14 cellular contexts compared by ENCODE assay signal in genomic region chr3:37024820-37025405, GRCh38. TPM values are rescaled to one million over a fixed set of nuclear protein-coding genes. Genes with fewer than 3 reads are reported as not detected.
A peak's percentile ranks its signal among the peaks of the same experiment; 100 is the strongest.
DNase-seq lines count a peak whose midpoint lies in the region; ATAC-seq and TF ChIP-seq lines count a peak whose summit lies in the region.
"Had no signal": no experiment of that assay in that cellular context is flagged by ENCODE, and none has a peak within 500 bp of the region (broad histone marks: within the 10 kb centered on the region; RNA-seq: fewer than 3 reads in every experiment).

No MANE protein-coding gene starts in this region.

- no peaks in the 10 kb centered on the region for H3K9me3 ChIP-seq in thyroid gland
- H3K9me3 ChIP-seq: adrenal gland, colonic mucosa had no signal

- H3K4me1 ChIP-seq in thyroid gland = peaks cover 37 to 48% of the 10 kb centered on the region in 2 donors
- H3K4me1 ChIP-seq: colonic mucosa had no signal

- no peaks in the 10 kb centered on the region for H3K27me3 ChIP-seq in thyroid gland
- H3K27me3 ChIP-seq: adrenal gland, colonic mucosa had no signal

- peak overlapping the region in 2 of 3 donors; percentile 81 to 94 for H3K27ac ChIP-seq in thyroid gland
- H3K27ac ChIP-seq: adrenal gland, colonic mucosa had no signal

- POLR2A ChIA-PET in activated naive CD8-positive, alpha-beta T cell treated with anti-CD3 and anti-CD28 coated beads, Interleukin-2, amount 10 ng/mL, durations not matched to agents 7 days and 5 days (lab: Charles Lee) = interaction anchor here (1.1 kb wide), 1 partner anchor 10 kb away, joined by 3 read pairs; no protein-coding TSS in a partner anchor
- POLR2A ChIA-PET in T-cell (lab: Charles Lee) = interaction anchor here in 1 of 2 donors (0.6 to 1.0 kb wide), 3 partner anchors 14 to 111 kb away, joined by 3 to 5 read pairs (median 4); partner anchors contain the start of genes EPM2AIP1 and MLH1

- CTCF ChIA-PET in T-cell (lab: Charles Lee) = interaction anchor here (0.8 to 2.0 kb wide), 9 partner anchors 16 to 232 kb away, joined by 3 to 10 read pairs (median 5); no protein-coding TSS in a partner anchor

- intact Hi-C loops in thyroid gland (cut with DNase I) = loop anchor here (10.0 kb wide), 1 partner anchor 190 kb away; no protein-coding TSS in a partner anchor

- no peaks in the 10 kb centered on the region for H3K27me3 Mint-ChIP-seq in activated naive CD8-positive, alpha-beta T cell treated with anti-CD3 and anti-CD28 coated beads, Interleukin-2, amount 10 ng/mL, durations not matched to agents 7 days and 5 days
- no peaks in the 10 kb centered on the region for H3K27me3 Mint-ChIP-seq in activated naive CD8-positive, alpha-beta T cell treated with anti-CD3 and anti-CD28 coated beads for 36 hours
- no peaks in the 10 kb centered on the region for H3K27me3 Mint-ChIP-seq in T-cell

- H3K36me3 ChIP-seq in thyroid gland = peaks cover 14 to 19% of the 10 kb centered on the region in 2 donors
- H3K36me3 ChIP-seq: colonic mucosa had no signal

- ATAC-seq in activated naive CD8-positive, alpha-beta T cell treated with anti-CD3 and anti-CD28 coated beads, Interleukin-2, amount 10 ng/mL, durations not matched to agents 7 days and 5 days (ENCODE audit: low read depth) = no peak
- peak; percentile 49 for ATAC-seq in HG03460 (IDR thresholded peaks at IDR 0.05; ENCODE audit: unreplicated experiment)
- no peak for ATAC-seq in T-cell (replicated peaks in 1 of 4)
- no peak for ATAC-seq in GM19035 (IDR thresholded peaks at IDR 0.05; ENCODE audit: unreplicated experiment)

- H3K4me3 Mint-ChIP-seq in activated naive CD8-positive, alpha-beta T cell treated with anti-CD3 and anti-CD28 coated beads, Interleukin-2, amount 10 ng/mL, durations not matched to agents 7 days and 5 days = no peak overlapping the region
- H3K4me3 Mint-ChIP-seq in activated naive CD8-positive, alpha-beta T cell treated with anti-CD3 and anti-CD28 coated beads for 36 hours = no peak overlapping the region
- H3K4me3 Mint-ChIP-seq in T-cell = no peak overlapping the region

- H3K4me3 ChIP-seq in thyroid gland (replicated peaks in 1 of 3) = no peak overlapping the region
- H3K4me3 ChIP-seq: adrenal gland, colonic mucosa had no signal

- 95 to 97% methylated on average over 3 of the region's 3 CpGs for WGBS in thyroid gland, 2 donors

- no peak for DNase-seq in activated naive CD8-positive, alpha-beta T cell treated with anti-CD3 and anti-CD28 coated beads, Interleukin-2, amount 10 ng/mL, durations not matched to agents 7 days and 5 days
- DNase-seq in activated naive CD8-positive, alpha-beta T cell treated with anti-CD3 and anti-CD28 coated beads for 36 hours = no peak
- peak; percentile 95 for DNase-seq in SIG-M5 treated with dmso at 0.1 percent for 504 hours (lab: John Stamatoyannopoulos, UW; ENCODE audit: unreplicated experiment)
- no peak for DNase-seq in thyroid gland
- no peak for DNase-seq in T-cell
- no peak for DNase-seq in AG08396 (ENCODE audit: low spot score)
- DNase-seq: colonic mucosa; DMS153; NCI-H1092; NCI-H345; stimulated activated CD4-positive, alpha-beta T cell treated with anti-CD3 and anti-CD28 coated beads, Interleukin-12 subunit alpha, Interleukin-12 subunit beta, amount 100 ng/mL, for 4 hours had no signal

- H3K36me3 Mint-ChIP-seq in activated naive CD8-positive, alpha-beta T cell treated with anti-CD3 and anti-CD28 coated beads, Interleukin-2, amount 10 ng/mL, durations not matched to agents 7 days and 5 days = peaks cover 53% of the 10 kb centered on the region
- peaks cover 42% of the 10 kb centered on the region for H3K36me3 Mint-ChIP-seq in activated naive CD8-positive, alpha-beta T cell treated with anti-CD3 and anti-CD28 coated beads for 36 hours
- peaks cover 65% of the 10 kb centered on the region for H3K36me3 Mint-ChIP-seq in T-cell

- TF ChIP-seq POLR2A in thyroid gland (IDR thresholded peaks at IDR 0.05) = no peak

- TF ChIP-seq CTCF in thyroid gland (IDR thresholded peaks at IDR 0.05) = no peak

- no peaks in the 10 kb centered on the region for H3K9me3 Mint-ChIP-seq in activated naive CD8-positive, alpha-beta T cell treated with anti-CD3 and anti-CD28 coated beads, Interleukin-2, amount 10 ng/mL, durations not matched to agents 7 days and 5 days
- no peaks in the 10 kb centered on the region for H3K9me3 Mint-ChIP-seq in activated naive CD8-positive, alpha-beta T cell treated with anti-CD3 and anti-CD28 coated beads for 36 hours
- H3K9me3 Mint-ChIP-seq in T-cell = no peaks in the 10 kb centered on the region

- H3K27ac Mint-ChIP-seq in activated naive CD8-positive, alpha-beta T cell treated with anti-CD3 and anti-CD28 coated beads, Interleukin-2, amount 10 ng/mL, durations not matched to agents 7 days and 5 days = peak overlapping the region; percentile 41
- no peak overlapping the region for H3K27ac Mint-ChIP-seq in activated naive CD8-positive, alpha-beta T cell treated with anti-CD3 and anti-CD28 coated beads for 36 hours
- H3K27ac Mint-ChIP-seq in T-cell = no peak overlapping the region

- peaks cover 10% of the 10 kb centered on the region for H3K4me1 Mint-ChIP-seq in activated naive CD8-positive, alpha-beta T cell treated with anti-CD3 and anti-CD28 coated beads, Interleukin-2, amount 10 ng/mL, durations not matched to agents 7 days and 5 days
- peaks cover 5% of the 10 kb centered on the region for H3K4me1 Mint-ChIP-seq in activated naive CD8-positive, alpha-beta T cell treated with anti-CD3 and anti-CD28 coated beads for 36 hours
- peaks cover 0 to 16% (median 0%) of the 10 kb centered on the region in 3 donors for H3K4me1 Mint-ChIP-seq in T-cell

RNA-seq across cellular contexts. Expression of gene MLH1, which starts 31.6 kb away (rescaled TPM):
- 10 to 100 TPM; 52.3 to 54.0 TPM for total RNA-seq in activated naive CD8-positive, alpha-beta T cell treated with anti-CD3 and anti-CD28 coated beads, Interleukin-2, amount 10 ng/mL, durations not matched to agents 7 days and 5 days
- 10 to 100 TPM; 82.3 to 83.7 TPM for total RNA-seq in activated naive CD8-positive, alpha-beta T cell treated with anti-CD3 and anti-CD28 coated beads for 36 hours
- total RNA-seq in thyroid gland = 10 to 100 TPM; 32.1 to 65.7 (median 54.3) TPM
- 10 to 100 TPM; 24.7 to 32.4 (median 28.6) TPM for total RNA-seq in T-cell

RNA-seq across cellular contexts. Expression of gene EPM2AIP1, which starts 32.0 kb away (rescaled TPM):
- 10 to 100 TPM; 26.8 to 28.6 TPM for total RNA-seq in activated naive CD8-positive, alpha-beta T cell treated with anti-CD3 and anti-CD28 coated beads, Interleukin-2, amount 10 ng/mL, durations not matched to agents 7 days and 5 days
- total RNA-seq in activated naive CD8-positive, alpha-beta T cell treated with anti-CD3 and anti-CD28 coated beads for 36 hours = 10 to 100 TPM in 1 of 2 experiments, 1 to 10 TPM in 1; 9.6 to 10.1 TPM
- total RNA-seq in thyroid gland (10 to 100 TPM; 25.3 to 48.0 (median 35.0) TPM), T-cell (10 to 100 TPM; 27.0 to 36.3 (median 29.3) TPM)
